Comparison of ENCODE assay signal across 10 cellular contexts in genomic region chr3:152398495-152398894, GRCh38.
DNase-seq lines count a peak whose midpoint lies in the region; ATAC-seq and TF ChIP-seq lines count a peak whose summit lies in the region.
"Had no signal": no experiment of that assay in that cellular context is flagged by ENCODE, and none has a peak within 500 bp of the region (broad histone marks: within the 10 kb centered on the region; RNA-seq: fewer than 3 reads in every experiment).

No MANE protein-coding gene starts in this region.

- H3K4me1 Mint-ChIP-seq in chondrocyte (ENCODE audit: low read depth) = peaks cover 80% of the 10 kb centered on the region

- H3K27me3 Mint-ChIP-seq in chondrocyte (ENCODE audit: low read depth) = no peaks in the 10 kb centered on the region

- in situ Hi-C loops in gastrocnemius medialis (cut with MboI; ENCODE audit: low sequenced_read_pairs in 4 of 4) = no loop called here

- H4K20me1 ChIP-seq in KMS-11 (ENCODE audit: insufficient read depth) = peaks cover 93% of the 10 kb centered on the region

- H3K9me3 Mint-ChIP-seq in chondrocyte (ENCODE audit: low read depth) = no peaks in the 10 kb centered on the region
- H3K9me3 Mint-ChIP-seq: neural crest cell had no signal

- H3K27ac Mint-ChIP-seq in chondrocyte (ENCODE audit: unreplicated experiment) = peak overlapping the region; percentile 45

- TF ChIP-seq CTCF in KMS-11 (conservative IDR thresholded peaks at IDR 0.05; ENCODE audit: low read depth, low read length) = no peak
- no peak for TF ChIP-seq CTCF in chondrocyte (IDR thresholded peaks at IDR 0.05)
- no peak for TF ChIP-seq CTCF in gastrocnemius medialis (IDR thresholded peaks at IDR 0.05 in 4 of 5, conservative IDR thresholded peaks at IDR 0.05 in 1 of 5)

- H3K36me3 Mint-ChIP-seq in chondrocyte (ENCODE audit: low read depth) = peaks cover 12% of the 10 kb centered on the region

- H3K4me3 ChIP-seq in KMS-11 (IDR thresholded peaks at IDR 0.05; ENCODE audit: insufficient read depth, low read depth, low read length) (no peak overlapping the region), gastrocnemius medialis (peak overlapping the region in 3 of 4 donors; percentile 12 to 27 (median 23))

- no peaks in the 10 kb centered on the region for H3K9me3 ChIP-seq in gastrocnemius medialis

- no peak overlapping the region for H3K4me2 ChIP-seq in KMS-11

- H3K4me3 Mint-ChIP-seq in chondrocyte (ENCODE audit: unreplicated experiment) = no peak overlapping the region
- H3K4me3 Mint-ChIP-seq: neural crest cell had no signal

- H3K27me3 ChIP-seq in KMS-11 (ENCODE audit: insufficient read depth, low read depth) (no peaks in the 10 kb centered on the region), gastrocnemius medialis (no peaks in the 10 kb centered on the region)

- no peak overlapping the region for H2AFZ ChIP-seq in KMS-11 (ENCODE audit: low read depth)

- H3K4me1 ChIP-seq in KMS-11 (ENCODE audit: low read depth, poor library complexity, severe bottlenecking) = peaks cover 75% of the 10 kb centered on the region
- peaks cover 89 to 94% of the 10 kb centered on the region in 2 donors for H3K4me1 ChIP-seq in gastrocnemius medialis

- intact Hi-C loops in gastrocnemius medialis (cut with DNase I; ENCODE audit: low total_unique reads) = no loop called here

- no peak for ATAC-seq in gastrocnemius medialis

- H3K36me3 ChIP-seq in KMS-11 (ENCODE audit: insufficient read depth) (peaks cover 7% of the 10 kb centered on the region; the same call in 1 of the 2 replicates), gastrocnemius medialis (peaks cover 0 to 6% of the 10 kb centered on the region in 2 donors)

- TF ChIP-seq POLR2A in gastrocnemius medialis (IDR thresholded peaks at IDR 0.05) = no peak

- peaks cover 99% of the 10 kb centered on the region for H3K79me2 ChIP-seq in KMS-11 (ENCODE audit: insufficient read depth, low read depth)

- DNase-seq in NOMO-1 treated with DMSO at 0.1 percent for 48 hours (lab: John Stamatoyannopoulos, UW; ENCODE audit: unreplicated experiment) (peak; percentile 22), NOMO-1 treated with dmso at 0.1 percent for 144 hours (lab: John Stamatoyannopoulos, UW; ENCODE audit: unreplicated experiment) (no peak), chondrocyte (ENCODE audit: low spot score) (no peak), gastrocnemius medialis (no peak), mucosa of gallbladder (ENCODE audit: low spot score) (no peak), NCI-H226 (no peak), SIG-M5 (lab: John Stamatoyannopoulos, UW) (no peak)
- DNase-seq: activated T-cell treated with anti-CD3 and anti-CD28 coated beads for 4 hours had no signal

- H3K9ac ChIP-seq in KMS-11 = no peak overlapping the region

- H3K27ac ChIP-seq in KMS-11 (peak overlapping the region; percentile 0; the same call in 1 of the 2 replicates), gastrocnemius medialis (peak overlapping the region; percentile 92 to 96 (median 94))
